In the genomic region with DNA sequence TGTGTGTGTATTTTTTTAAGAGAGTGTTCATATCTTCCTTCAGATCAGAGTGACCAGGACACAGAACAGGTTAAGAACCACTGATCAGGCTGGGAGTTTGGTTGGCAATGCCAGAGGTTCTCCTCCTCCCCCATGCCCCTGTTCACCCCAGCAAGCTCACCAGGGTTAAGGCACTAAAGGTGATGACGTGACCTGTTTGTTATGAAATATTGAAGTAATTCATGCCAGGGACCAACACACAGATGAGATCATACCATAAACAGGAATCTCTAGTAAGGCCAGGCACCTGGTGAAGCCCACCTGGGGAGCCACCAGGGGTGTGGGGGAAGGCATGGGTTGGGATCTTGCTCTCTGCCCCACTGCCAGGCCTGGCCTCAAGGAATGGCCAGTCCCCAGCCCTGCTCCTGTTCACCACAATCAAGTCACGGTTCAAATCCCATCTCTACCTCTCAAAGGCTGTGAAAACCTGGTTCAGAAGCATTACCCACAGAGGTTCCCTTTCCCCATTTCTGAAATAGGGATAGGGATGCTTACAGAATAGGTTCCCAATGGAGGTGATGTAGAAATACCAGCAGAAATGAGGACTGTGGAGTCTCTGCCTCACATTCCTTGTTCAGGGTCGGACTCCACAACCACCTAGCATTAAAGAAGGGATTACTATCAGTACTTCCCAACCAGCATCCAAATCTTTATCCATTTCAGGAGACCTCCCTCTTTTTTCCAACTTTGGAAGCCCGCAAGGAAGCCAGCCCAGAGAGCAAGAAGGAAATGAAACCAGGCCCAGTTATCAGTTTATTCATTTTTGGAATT, we compare ENCODE assay signal across 8 cellular contexts. TPM values are rescaled to one million over a fixed set of nuclear protein-coding genes. Genes with fewer than 3 reads are reported as not detected.
DNase-seq lines count a peak whose midpoint lies in the region; ATAC-seq, FAIRE-seq and TF ChIP-seq lines count a peak whose summit lies in the region.

No MANE protein-coding gene starts in this region.

- TF ChIP-seq CTCF in WERI-Rb-1 (IDR thresholded peaks at IDR 0.05; ENCODE audit: low read depth, low read length): no peak

- peaks cover 3% of the 10 kb centered on the region for H3K27me3 Mint-ChIP-seq in activated naive CD4-positive, alpha-beta T cell treated with anti-CD3 and anti-CD28 coated beads for 36 hours (ENCODE audit: low read depth)

- H3K36me3 Mint-ChIP-seq in activated naive CD4-positive, alpha-beta T cell treated with anti-CD3 and anti-CD28 coated beads for 36 hours (ENCODE audit: low read depth): peaks cover 18% of the 10 kb centered on the region

- H3K4me3 ChIP-seq in WERI-Rb-1 (ENCODE audit: low read depth, low read length) (peak overlapping the region; percentile 89), small intestine (ENCODE audit: low read depth in 1 of 2, low read length in 2 of 2) (peak overlapping the region; percentile 8 to 73)

- H3K9me3 ChIP-seq in WERI-Rb-1 (ENCODE audit: severe bottlenecking) (no peaks in the 10 kb centered on the region), small intestine (ENCODE audit: control insufficient read depth, low read depth) (no peaks in the 10 kb centered on the region)

- peak overlapping the region; percentile 84 for H3K27ac Mint-ChIP-seq in activated naive CD4-positive, alpha-beta T cell treated with anti-CD3 and anti-CD28 coated beads for 36 hours

- peaks cover 0 to 19% of the 10 kb centered on the region in 2 donors for H3K4me1 ChIP-seq in small intestine (ENCODE audit: control insufficient read depth in 2 of 2, insufficient read depth in 1 of 2, low read depth in 1 of 2, low read length in 1 of 2)

- peak overlapping the region; percentile 82 for H3K4me3 Mint-ChIP-seq in activated naive CD4-positive, alpha-beta T cell treated with anti-CD3 and anti-CD28 coated beads for 36 hours

- CTCF ChIA-PET in activated naive CD4-positive, alpha-beta T cell treated with anti-CD3 and anti-CD28 coated beads for 36 hours (lab: Charles Lee): interaction anchor here (1.1 to 9.4 kb wide), 7 partner anchors 12 to 81 kb away, joined by 4 to 228 read pairs (median 10); no protein-coding TSS in a partner anchor

- intact Hi-C loops in activated naive CD4-positive, alpha-beta T cell treated with anti-CD3 and anti-CD28 coated beads for 36 hours (cut with micrococcal nuclease): loop anchor here (10.0 kb wide), 2 partner anchors 398 to 1088 kb away; a partner anchor contains a TSS

- DNase-seq in activated naive CD4-positive, alpha-beta T cell treated with anti-CD3 and anti-CD28 coated beads for 36 hours: no peak
- no peak for DNase-seq in activated naive CD4-positive, alpha-beta T cell treated with Interleukin-2 at 50 U/mL for 16 hours
- DNase-seq in WERI-Rb-1 (no peak), glomerular visceral epithelial cell (ENCODE audit: extremely low spot score) (peak; percentile 64), small intestine (peak; percentile 70), activated gamma-delta T cell treated with Interleukin-2 at 50 U/mL for 16 hours (no peak)

- H3K27ac ChIP-seq in WERI-Rb-1 (peak overlapping the region; percentile 96), small intestine (ENCODE audit: low read depth in 1 of 2, low read length in 1 of 2) (peak overlapping the region; percentile 89 to 92)

- 37 to 53% (median 48%) methylated on average over 4 of the region's 4 CpGs for WGBS in small intestine, 3 donors

- H3K27me3 ChIP-seq in WERI-Rb-1 (ENCODE audit: insufficient read depth, low read depth, severe bottlenecking) (no peaks in the 10 kb centered on the region), small intestine (ENCODE audit: control insufficient read depth in 2 of 2, insufficient read depth in 2 of 2, low read length in 2 of 2) (no peaks in the 10 kb centered on the region)

- ATAC-seq in activated CD4-positive, CD25-positive, alpha-beta regulatory T cell treated with anti-CD3 and anti-CD28 coated beads, Interleukin-2, amount 50 U/mL, for 24 hours: no peak
- ATAC-seq in HG02759 (IDR thresholded peaks at IDR 0.05; ENCODE audit: unreplicated experiment): no peak

- FAIRE-seq in small intestine (lab: Jason Lieb, UNC): no peak

- H3K36me3 ChIP-seq in WERI-Rb-1: peaks cover 31% of the 10 kb centered on the region
- H3K36me3 ChIP-seq in small intestine (ENCODE audit: control insufficient read depth in 2 of 2, insufficient read depth in 2 of 2, low read length in 2 of 2): no peaks in the 10 kb centered on the region

- H3K9me3 Mint-ChIP-seq in activated naive CD4-positive, alpha-beta T cell treated with anti-CD3 and anti-CD28 coated beads for 36 hours: no peaks in the 10 kb centered on the region

- peaks cover 56% of the 10 kb centered on the region for H3K4me1 Mint-ChIP-seq in activated naive CD4-positive, alpha-beta T cell treated with anti-CD3 and anti-CD28 coated beads for 36 hours (ENCODE audit: low read depth)

RNA-seq across cellular contexts. Expression of a gene that starts 2.4 kb away (rescaled TPM):
- total RNA-seq in activated naive CD4-positive, alpha-beta T cell treated with anti-CD3 and anti-CD28 coated beads for 36 hours: 10 to 100 TPM; 69.5 to 74.6 TPM
- 100 to 1,000 TPM in 2 of 3 donors, 10 to 100 TPM in 1; 78.1 to 135 (median 115) TPM for polyA plus RNA-seq in small intestine

RNA-seq across cellular contexts. Expression of a gene that starts 25.8 kb away (rescaled TPM):
- total RNA-seq in activated naive CD4-positive, alpha-beta T cell treated with anti-CD3 and anti-CD28 coated beads for 36 hours: 10 to 100 TPM; 31.3 to 33.8 TPM
- polyA plus RNA-seq in small intestine: 1 to 10 TPM; 1.9 to 4.0 (median 2.2) TPM

Comparison
In these comparisons a context has a peak if more than half of its experiments do, and no peak if none do; other contexts are left out.
1. DNase-seq: peak in glomerular visceral epithelial cell (single experiment) and small intestine (single experiment); none in activated naive CD4-positive, alpha-beta T cell treated with anti-CD3 and anti-CD28 coated beads for 36 hours (single experiment), activated naive CD4-positive, alpha-beta T cell treated with Interleukin-2 at 50 U/mL for 16 hours (single experiment), WERI-Rb-1 (single experiment) and activated gamma-delta T cell treated with Interleukin-2 at 50 U/mL for 16 hours (single experiment).